Comparison of ENCODE assay signal across 8 cellular contexts in genomic region chr5:121962347-121962670, GRCh38. TPM values are rescaled to one million over a fixed set of nuclear protein-coding genes. Genes with fewer than 3 reads are reported as not detected.
A peak's percentile ranks its signal among the peaks of the same experiment; 100 is the strongest.
DNase-seq lines count a peak whose midpoint lies in the region; ATAC-seq, FAIRE-seq and TF ChIP-seq lines count a peak whose summit lies in the region.

No MANE protein-coding gene starts in this region.

- FAIRE-seq in kidney (lab: Jason Lieb, UNC), result no peak

- H3K27me3 ChIP-seq in AG04450 (ENCODE audit: control insufficient read depth, insufficient read depth, low read length), result no peaks in the 10 kb centered on the region
- H3K27me3 ChIP-seq in thymus (ENCODE audit: control insufficient read depth, insufficient read depth), result no peaks in the 10 kb centered on the region

- CTCF ChIA-PET in AG04450 (lab: Charles Lee), result interaction anchor here (1.2 to 5.0 kb wide), 6 partner anchors 12 to 222 kb away, joined by 3 to 44 read pairs (median 20); no protein-coding TSS in a partner anchor
- CTCF ChIA-PET in activated CD4-positive, alpha-beta memory T cell treated with anti-CD3 and anti-CD28 coated beads, Interleukin-2, amount 10 ng/mL, durations not matched to agents 7 days and 5 days (lab: Charles Lee), result no interaction called here

- no peak for TF ChIP-seq CTCF in AG04450 (IDR thresholded peaks at IDR 0.05; ENCODE audit: low read depth, low read length)
- TF ChIP-seq CTCF in kidney (IDR thresholded peaks at IDR 0.05; ENCODE audit: borderline replicate concordance, extremely low read depth, insufficient read depth), result no peak

- H3K36me3 Mint-ChIP-seq in activated CD4-positive, alpha-beta memory T cell treated with anti-CD3 and anti-CD28 coated beads, Interleukin-2, amount 10 ng/mL, durations not matched to agents 7 days and 5 days (ENCODE audit: low read depth), result peaks cover 9% of the 10 kb centered on the region

- ATAC-seq in GM19025 (IDR thresholded peaks at IDR 0.05; ENCODE audit: low read depth, unreplicated experiment) (peak; percentile 47), HG03135 (IDR thresholded peaks at IDR 0.05; ENCODE audit: unreplicated experiment) (peak; percentile 76)

- H3K4me1 Mint-ChIP-seq in activated CD4-positive, alpha-beta memory T cell treated with anti-CD3 and anti-CD28 coated beads, Interleukin-2, amount 10 ng/mL, durations not matched to agents 7 days and 5 days, result peaks cover 36% of the 10 kb centered on the region

- no peaks in the 10 kb centered on the region for H3K9me3 ChIP-seq in AG04450 (ENCODE audit: control insufficient read depth, insufficient read depth, low read length)
- no peaks in the 10 kb centered on the region for H3K9me3 ChIP-seq in kidney (ENCODE audit: control insufficient read depth in 1 of 2, low read length in 2 of 2)
- no peaks in the 10 kb centered on the region for H3K9me3 ChIP-seq in thymus (ENCODE audit: control insufficient read depth)

- peak overlapping the region; percentile 70 to 81 for H3K9ac ChIP-seq in kidney (ENCODE audit: low read length in 2 of 2)

- H3K4me1 ChIP-seq in kidney (ENCODE audit: control insufficient read depth in 1 of 2, insufficient read depth in 1 of 2, low read depth in 1 of 2, low read length in 2 of 2) (peaks cover 4 to 9% of the 10 kb centered on the region in 2 donors), thymus (ENCODE audit: control insufficient read depth, insufficient read depth, low read length) (peaks cover 3% of the 10 kb centered on the region)

- DNase-seq in AG04450 (ENCODE audit: low read depth, low spot score) (no peak), kidney (no peak), retina (no peak), cerebellar cortex (ENCODE audit: low spot score) (no peak)
- DNase-seq in activated CD4-positive, alpha-beta memory T cell treated with anti-CD3 and anti-CD28 coated beads, Interleukin-2, amount 10 ng/mL, durations not matched to agents 7 days and 5 days, result no peak

- H3K36me3 ChIP-seq in kidney (ENCODE audit: control insufficient read depth in 1 of 2, insufficient read depth in 2 of 2, low read length in 2 of 2) (no peaks in the 10 kb centered on the region), thymus (ENCODE audit: control insufficient read depth, insufficient read depth) (no peaks in the 10 kb centered on the region)

- peak overlapping the region; percentile 75 for H3K27ac Mint-ChIP-seq in activated CD4-positive, alpha-beta memory T cell treated with anti-CD3 and anti-CD28 coated beads, Interleukin-2, amount 10 ng/mL, durations not matched to agents 7 days and 5 days

- H3K27ac ChIP-seq in AG04450 (ENCODE audit: low read depth, low read length) (peak overlapping the region; percentile 76), kidney (ENCODE audit: low read depth in 2 of 2, low read length in 2 of 2) (no peak overlapping the region), thymus (ENCODE audit: low read depth) (no peak overlapping the region)

- under 1% methylated on average over 6 of the region's 6 CpGs for WGBS in thymus

- intact Hi-C loops in kidney (cut with DNase I), result loop anchor here (10.0 kb wide), 1 partner anchor 112 kb away; the partner anchor contains the start of gene LOX

- peaks cover 2% of the 10 kb centered on the region for H3K27me3 Mint-ChIP-seq in activated CD4-positive, alpha-beta memory T cell treated with anti-CD3 and anti-CD28 coated beads, Interleukin-2, amount 10 ng/mL, durations not matched to agents 7 days and 5 days

- H3K4me3 ChIP-seq in AG04450 (ENCODE audit: low read depth, low read length) (peak overlapping the region; percentile 93), kidney (ENCODE audit: low read length in 2 of 2) (peak overlapping the region; percentile 82 to 97), thymus (ENCODE audit: low read length) (peak overlapping the region; percentile 63)

- H3K4me3 Mint-ChIP-seq in activated CD4-positive, alpha-beta memory T cell treated with anti-CD3 and anti-CD28 coated beads, Interleukin-2, amount 10 ng/mL, durations not matched to agents 7 days and 5 days, result peak overlapping the region; percentile 95

- POLR2A ChIA-PET in AG04450 (lab: Yijun Ruan, JAX), result no interaction called here
- POLR2A ChIA-PET in activated CD4-positive, alpha-beta memory T cell treated with anti-CD3 and anti-CD28 coated beads, Interleukin-2, amount 10 ng/mL, durations not matched to agents 7 days and 5 days (lab: Charles Lee), result interaction anchor here (0.8 to 1.2 kb wide), 3 partner anchors 22 to 1461 kb away, joined by 3 read pairs; partner anchors contain the start of gene CEP120

- no peaks in the 10 kb centered on the region for H3K9me3 Mint-ChIP-seq in activated CD4-positive, alpha-beta memory T cell treated with anti-CD3 and anti-CD28 coated beads, Interleukin-2, amount 10 ng/mL, durations not matched to agents 7 days and 5 days

RNA-seq across cellular contexts. Expression of gene SRFBP1, which starts 0.5 kb away (rescaled TPM):
- polyA plus RNA-seq in AG04450 (2011; rRNA removed) (4.1 and 6.1 TPM in 2 replicates), kidney (ENCODE audit: insufficient read depth, low read depth, low replicate concordance) (2.9 TPM), thymus (5.4 TPM)
- polyA minus RNA-seq in AG04450 (2011; rRNA and poly(A)+ RNA removed), result 3.1 and 5.0 TPM in 2 replicates
- 1 to 10 TPM; 7.2 to 7.5 TPM for total RNA-seq in activated CD4-positive, alpha-beta memory T cell treated with anti-CD3 and anti-CD28 coated beads, Interleukin-2, amount 10 ng/mL, durations not matched to agents 7 days and 5 days
- total RNA-seq in kidney, result 16.2 TPM
